1 cellular context compared by ENCODE assay signal in genomic region chrX:154365052-154365600, GRCh38.
A peak's percentile ranks its signal among the peaks of the same experiment; 100 is the strongest.
TF ChIP-seq lines count a peak whose summit lies in the region.

No MANE protein-coding gene starts in this region.

TF ChIP-seq in K562, 482 proteins besides CTCF, POLR2A, EP300 and RAD21:
- TF ChIP-seq ZBTB11 (CRISPR knock-in tag; IDR thresholded peaks at IDR 0.05) (no peak), ZNF79 (CRISPR knock-in tag; IDR thresholded peaks at IDR 0.05; ENCODE audit: low read depth) (no peak), ZNF23 (CRISPR knock-in tag; IDR thresholded peaks at IDR 0.05) (no peak), JUNB (CRISPR knock-in tag; conservative IDR thresholded peaks at IDR 0.05) (no peak), NR1H2 (CRISPR knock-in tag; IDR thresholded peaks at IDR 0.05) (no peak), KDM4B (IDR thresholded peaks at IDR 0.05; ENCODE audit: borderline replicate concordance in 2 of 2, low read depth in 1 of 2) (no peak), CBFA2T2 (conservative IDR thresholded peaks at IDR 0.05) (no peak), IRF9 (tag; IDR thresholded peaks at IDR 0.05) (no peak), E2F6 (IDR thresholded peaks at IDR 0.05; ENCODE audit: borderline replicate concordance in 1 of 2, extremely low read depth in 1 of 2, insufficient read depth in 1 of 2, insufficient read length in 1 of 2, low read depth in 1 of 2, low read length in 1 of 2, poor library complexity in 1 of 2, severe bottlenecking in 1 of 2) (no peak), ZNF445 (CRISPR knock-in tag; IDR thresholded peaks at IDR 0.05; ENCODE audit: low read depth) (no peak), ZNF217 (CRISPR knock-in tag; IDR thresholded peaks at IDR 0.05) (no peak), PREB (CRISPR knock-in tag; IDR thresholded peaks at IDR 0.05) (no peak), PHF20 (IDR thresholded peaks at IDR 0.05; ENCODE audit: partially characterized antibody) (no peak), DEAF1 (CRISPR knock-in tag; IDR thresholded peaks at IDR 0.05) (no peak), SRSF7 (optimal IDR thresholded peaks at IDR 0.05; ENCODE audit: low read depth, low read length) (no peak), RBFOX2 (IDR thresholded peaks at IDR 0.05; ENCODE audit: low read depth, low read length) (peak; percentile 12; the same call in 1 of the 2 replicates), OTX1 (CRISPR knock-in tag; IDR thresholded peaks at IDR 0.05) (no peak), IFI16 (CRISPR knock-in tag; IDR thresholded peaks at IDR 0.05) (no peak), POLR2G (IDR thresholded peaks at IDR 0.05; ENCODE audit: low read depth, low read length) (peak; percentile 62), NFIC (IDR thresholded peaks at IDR 0.05) (peak; percentile 70), ZNF384 (IDR thresholded peaks at IDR 0.05; ENCODE audit: low read depth, low read length) (no peak), RBM22 (IDR thresholded peaks at IDR 0.05; ENCODE audit: low read depth, low read length, poor library complexity, severe bottlenecking) (peak; percentile 17), SRSF3 (IDR thresholded peaks at IDR 0.05; ENCODE audit: insufficient read depth, low read length) (no peak), BRF2 (IDR thresholded peaks at IDR 0.05; ENCODE audit: borderline replicate concordance, insufficient read depth, insufficient read length) (no peak), TOE1 (IDR thresholded peaks at IDR 0.05; ENCODE audit: borderline replicate concordance) (no peak), TOE1 (CRISPR knock-in tag; IDR thresholded peaks at IDR 0.05; ENCODE audit: borderline replicate concordance, low read depth) (no peak), BHLHE40 (IDR thresholded peaks at IDR 0.05; ENCODE audit: low read length) (no peak), ZNF785 (CRISPR knock-in tag; IDR thresholded peaks at IDR 0.05) (no peak)
